In genomic region chr1:232170909-232171308, GRCh38 we compare ENCODE assay signal across 21 cellular contexts.
DNase-seq lines count a peak whose midpoint lies in the region; ATAC-seq, FAIRE-seq and TF ChIP-seq lines count a peak whose summit lies in the region.
"Had no signal": no experiment of that assay in that cellular context is flagged by ENCODE, and none has a peak within 500 bp of the region (broad histone marks: within the 10 kb centered on the region; RNA-seq: fewer than 3 reads in every experiment).

No MANE protein-coding gene starts in this region.

- intact Hi-C loops in IMR-90 (cut with micrococcal nuclease), result no loop called here
- intact Hi-C loops in kidney (cut with DNase I), result no loop called here
- intact Hi-C loops in aorta (cut with DNase I), result no loop called here

- FAIRE-seq in kidney (lab: Jason Lieb, UNC), result no peak
- FAIRE-seq: G401.6, GM12891, GM19239 had no signal

- no peaks in the 10 kb centered on the region for H3K9me1 ChIP-seq in IMR-90 (ENCODE audit: insufficient read depth, low read length)

- ATAC-seq in IMR-90 (ENCODE audit: low read depth) (no peak), aorta (ENCODE audit: low FRiP score) (no peak), HG03095 (IDR thresholded peaks at IDR 0.05; ENCODE audit: unreplicated experiment) (no peak)

- no peak for DNase-seq in AG09319 (ENCODE audit: extremely low read depth, low read depth)
- no peak for DNase-seq in IMR-90
- no peak for DNase-seq in WERI-Rb-1
- DNase-seq in glutamatergic neuron, result no peak
- DNase-seq in kidney, result no peak
- no peak for DNase-seq in aorta
- no peak for DNase-seq in SW480 (ENCODE audit: low spot score)
- DNase-seq: CD4-positive, CD25-positive, alpha-beta regulatory T cell; DMS79 treated with DMSO at 0.1 percent for 48 hours; MG63; NCI-H1092 treated with DMSO at 0.1 percent for 48 hours; NCI-H2029; NCI-H524; RPMI8226; SW 1271 had no signal

- no peak overlapping the region for H3K14ac ChIP-seq in IMR-90 (replicated peaks; ENCODE audit: low read depth, low read length)

- no TSS peak for BruUV-seq in IMR-90 (replicated peaks; lab: Mats Ljungman, UMichigan)

- peak; percentile 20 for TF ChIP-seq CTCF in AG09319 (IDR thresholded peaks at IDR 0.05; ENCODE audit: low read depth, low read length)
- TF ChIP-seq CTCF in IMR-90 (conservative IDR thresholded peaks at IDR 0.05; ENCODE audit: low read depth, low read length), result 0 out of 2 replicates have a peak, but pooled peaks have one; percentile 12
- peak; percentile 23; the same call in 1 of the 2 replicates for TF ChIP-seq CTCF in WERI-Rb-1 (IDR thresholded peaks at IDR 0.05; ENCODE audit: low read depth, low read length)
- TF ChIP-seq CTCF in glutamatergic neuron (IDR thresholded peaks at IDR 0.05; ENCODE audit: partially characterized antibody, unreplicated experiment), result no peak
- TF ChIP-seq CTCF in kidney (IDR thresholded peaks at IDR 0.05; ENCODE audit: borderline replicate concordance, extremely low read depth, insufficient read depth), result no peak

- no peak overlapping the region for H3K4ac ChIP-seq in IMR-90 (ENCODE audit: low read depth, low read length)

- H3K23ac ChIP-seq in IMR-90 (ENCODE audit: low read depth, low read length), result no peak overlapping the region

- no peak for TF ChIP-seq POLR2A in IMR-90 (IDR thresholded peaks at IDR 0.05; ENCODE audit: low read depth, low read length)

- H3K4me3 Mint-ChIP-seq in glutamatergic neuron (ENCODE audit: unreplicated experiment), result no peak overlapping the region
- H3K4me3 Mint-ChIP-seq: CD4-positive, CD25-positive, alpha-beta regulatory T cell; IgD-negative memory B cell had no signal

- POLR2A ChIA-PET in IMR-90 (lab: Charles Lee; ENCODE audit: unreplicated experiment), result no interaction called here

- no peaks in the 10 kb centered on the region for H3K36me3 ChIP-seq in IMR-90 (ENCODE audit: control insufficient read depth, insufficient read depth, low read length)
- H3K36me3 ChIP-seq in WERI-Rb-1, result no peaks in the 10 kb centered on the region
- no peaks in the 10 kb centered on the region for H3K36me3 ChIP-seq in kidney (ENCODE audit: control insufficient read depth in 1 of 2, insufficient read depth in 2 of 2, low read length in 2 of 2)
- no peaks in the 10 kb centered on the region for H3K36me3 ChIP-seq in aorta (ENCODE audit: control insufficient read depth in 1 of 2, insufficient read depth in 2 of 2, low read length in 1 of 2)
- H3K36me3 ChIP-seq: HAP-1, MG63 had no signal

- no peak overlapping the region for H3K56ac ChIP-seq in IMR-90 (ENCODE audit: extremely low read depth, insufficient read depth, low read length)

- no peak overlapping the region for H2AK9ac ChIP-seq in IMR-90 (replicated peaks; ENCODE audit: low read depth, low read length, poor library complexity)

- CTCF ChIA-PET in IMR-90 (lab: Yijun Ruan, JAX), result interaction anchor here (1.1 kb wide), 1 partner anchor 10 kb away, joined by 3 read pairs; no protein-coding TSS in a partner anchor

- no peaks in the 10 kb centered on the region for H3K79me1 ChIP-seq in IMR-90 (ENCODE audit: low read depth in 1 of 2, low read length in 2 of 2)

- H3K27me3 Mint-ChIP-seq in glutamatergic neuron (ENCODE audit: unreplicated experiment), result no peaks in the 10 kb centered on the region

- peak overlapping the region; percentile 7 for H3K27ac Mint-ChIP-seq in glutamatergic neuron (ENCODE audit: unreplicated experiment)
- H3K27ac Mint-ChIP-seq: CD4-positive, CD25-positive, alpha-beta regulatory T cell; IgD-negative memory B cell had no signal

- no peak overlapping the region for H2BK5ac ChIP-seq in IMR-90 (ENCODE audit: low read depth, low read length, poor library complexity, severe bottlenecking)

- H3K9me3 ChIP-seq in IMR-90 (ENCODE audit: control insufficient read depth, insufficient read depth, low read length) (no peaks in the 10 kb centered on the region), WERI-Rb-1 (ENCODE audit: severe bottlenecking) (no peaks in the 10 kb centered on the region), kidney (ENCODE audit: control insufficient read depth in 1 of 2, low read length in 2 of 2) (no peaks in the 10 kb centered on the region), aorta (ENCODE audit: control insufficient read depth, low read length) (no peaks in the 10 kb centered on the region)
- H3K9me3 ChIP-seq: HAP-1, MG63 had no signal

- H3K9ac ChIP-seq in IMR-90 (ENCODE audit: low read depth, low read length) (no peak overlapping the region), kidney (ENCODE audit: low read length in 2 of 2) (no peak overlapping the region)

- no peak overlapping the region for H2BK20ac ChIP-seq in IMR-90 (ENCODE audit: low read depth, low read length)

- H3K4me2 ChIP-seq in IMR-90 (ENCODE audit: low read depth, low read length), result no peak overlapping the region

- no peak overlapping the region for H2AFZ ChIP-seq in IMR-90 (replicated peaks; ENCODE audit: low read length, poor library complexity)

- H4K8ac ChIP-seq in IMR-90 (ENCODE audit: low read depth in 2 of 2, low read length in 2 of 2), result no peak overlapping the region

- H3K36me3 Mint-ChIP-seq in glutamatergic neuron (ENCODE audit: unreplicated experiment), result no peaks in the 10 kb centered on the region
- H3K36me3 Mint-ChIP-seq: CD4-positive, CD25-positive, alpha-beta regulatory T cell; IgD-negative memory B cell had no signal

- H3K4me3 ChIP-seq in IMR-90 (ENCODE audit: insufficient read depth, low read depth, low read length) (no peak overlapping the region), WERI-Rb-1 (ENCODE audit: low read depth, low read length) (no peak overlapping the region), kidney (ENCODE audit: low read length in 2 of 2) (no peak overlapping the region), aorta (ENCODE audit: low read length in 2 of 2) (no peak overlapping the region)
- H3K4me3 ChIP-seq: HAP-1, MG63 had no signal

- no peaks in the 10 kb centered on the region for H3K4me1 ChIP-seq in IMR-90 (ENCODE audit: control insufficient read depth, insufficient read depth, low read length)
- H3K4me1 ChIP-seq in kidney (ENCODE audit: control insufficient read depth in 1 of 2, insufficient read depth in 1 of 2, low read depth in 1 of 2, low read length in 2 of 2), result no peaks in the 10 kb centered on the region
- H3K4me1 ChIP-seq in aorta (ENCODE audit: control insufficient read depth in 1 of 2, insufficient read depth in 2 of 2, low read length in 2 of 2), result no peaks in the 10 kb centered on the region

- H3K9me3 Mint-ChIP-seq in glutamatergic neuron (ENCODE audit: unreplicated experiment), result peaks cover 3% of the 10 kb centered on the region

- peaks cover 5% of the 10 kb centered on the region for H3K4me1 Mint-ChIP-seq in glutamatergic neuron (ENCODE audit: low read depth, unreplicated experiment)
- H3K4me1 Mint-ChIP-seq: CD4-positive, CD25-positive, alpha-beta regulatory T cell had no signal

- no peak overlapping the region for H4K5ac ChIP-seq in IMR-90 (ENCODE audit: low read depth, low read length)

- no peak overlapping the region for H2BK120ac ChIP-seq in IMR-90 (ENCODE audit: low read depth, low read length)

- no peak for TF ChIP-seq RAD21 in IMR-90 (IDR thresholded peaks at IDR 0.05; ENCODE audit: low read length)

- H3K27ac ChIP-seq in IMR-90 (ENCODE audit: insufficient read depth, low read length) (no peak overlapping the region), WERI-Rb-1 (no peak overlapping the region), kidney (ENCODE audit: low read depth in 2 of 2, low read length in 2 of 2) (no peak overlapping the region), aorta (ENCODE audit: low read depth in 1 of 2, low read length in 2 of 2) (no peak overlapping the region)

- in situ Hi-C loops in IMR-90 (cut with MboI; ENCODE audit: low sequenced_read_pairs), result loop anchor here (25.0 kb wide), 1 partner anchor 466 kb away; the partner anchor contains the start of gene SIPA1L2

- no peak overlapping the region for H2BK15ac ChIP-seq in IMR-90 (ENCODE audit: low read depth, low read length)

- peaks cover 2% of the 10 kb centered on the region; the same call in 1 of the 2 replicates for H3K27me3 ChIP-seq in IMR-90 (ENCODE audit: control insufficient read depth, insufficient read depth, low read length)
- H3K27me3 ChIP-seq in WERI-Rb-1 (ENCODE audit: insufficient read depth, low read depth, severe bottlenecking), result peaks cover 12% of the 10 kb centered on the region
- no peaks in the 10 kb centered on the region for H3K27me3 ChIP-seq in aorta (ENCODE audit: control insufficient read depth in 1 of 2, insufficient read depth in 2 of 2, low read length in 1 of 2)
- H3K27me3 ChIP-seq: MG63 had no signal

- H4K91ac ChIP-seq in IMR-90 (ENCODE audit: insufficient read depth, low read depth, low read length), result no peak overlapping the region

- H4K20me1 ChIP-seq in IMR-90 (ENCODE audit: insufficient read depth, low read length), result no peaks in the 10 kb centered on the region

- H3K18ac ChIP-seq in IMR-90 (ENCODE audit: low read depth, low read length), result no peak overlapping the region

- WGBS in IMR-90 (ENCODE audit: extremely low coverage in 2 of 2, insufficient read length in 1 of 2), 2 experiments, result no CpG with 5 or more reads among the region's 1 CpG
- 92 to 94% methylated on average over 1 of the region's 1 CpG for WGBS in aorta, 2 donors

- dilution Hi-C loops in IMR-90 (cut with HindIII; ENCODE audit: low sequenced_read_pairs, unreplicated experiment), result no loop called here

- no peak overlapping the region for H2AK5ac ChIP-seq in IMR-90 (ENCODE audit: low read depth, low read length)

TF ChIP-seq in IMR-90, 13 proteins besides CTCF, POLR2A, EP300 and RAD21 (continues in another document):
- no peak for TF ChIP-seq RCOR1 (IDR thresholded peaks at IDR 0.05; ENCODE audit: insufficient replicate concordance, low read length)
- TF ChIP-seq CEBPB (IDR thresholded peaks at IDR 0.05; ENCODE audit: low read depth, low read length), result no peak
- TF ChIP-seq BHLHE40 (IDR thresholded peaks at IDR 0.05; ENCODE audit: low read depth, low read length), result no peak
- no peak for TF ChIP-seq FOS (IDR thresholded peaks at IDR 0.05; ENCODE audit: low read depth, low read length)
- no peak for TF ChIP-seq MAZ (IDR thresholded peaks at IDR 0.05; ENCODE audit: borderline replicate concordance, low read depth, low read length)
- no peak for TF ChIP-seq MAFK (IDR thresholded peaks at IDR 0.05; ENCODE audit: low read depth, low read length)
- TF ChIP-seq RFX5 (IDR thresholded peaks at IDR 0.05; ENCODE audit: low read depth, low read length), result no peak
- TF ChIP-seq MXI1 (IDR thresholded peaks at IDR 0.05; ENCODE audit: borderline replicate concordance, low read depth, low read length), result no peak
- no peak for TF ChIP-seq CHD1 (IDR thresholded peaks at IDR 0.05; ENCODE audit: low read depth, low read length)
- TF ChIP-seq SMC3 (IDR thresholded peaks at IDR 0.05; ENCODE audit: low read depth, low read length), result no peak

Comparison
In these comparisons a context has a peak if more than half of its experiments do, and no peak if none do; other contexts are left out.
1. CTCF ChIP-seq: peak in AG09319 (single experiment), IMR-90 (single experiment) and WERI-Rb-1 (single experiment); none in glutamatergic neuron (single experiment) and kidney (single experiment).